In the genomic region with DNA sequence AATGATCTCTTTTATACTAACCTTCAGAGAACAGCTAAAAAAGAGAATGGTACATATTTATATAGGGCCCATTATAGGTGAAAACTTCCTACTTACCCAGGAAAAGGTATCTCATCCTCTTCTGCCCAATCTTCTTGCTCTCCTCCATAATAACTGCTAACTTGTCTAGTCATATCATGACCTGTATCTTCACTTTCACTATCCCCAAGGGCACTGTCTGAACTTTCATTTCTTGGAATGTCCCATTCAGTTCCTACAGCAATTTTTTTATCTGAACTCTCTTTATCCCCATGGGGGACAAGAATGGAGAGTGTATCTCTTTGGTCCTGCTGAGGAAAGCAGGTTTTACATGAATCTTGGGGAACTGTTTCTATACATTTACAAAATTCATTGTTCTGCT, we compare ENCODE assay signal across 12 cellular contexts. TPM values are rescaled to one million over a fixed set of nuclear protein-coding genes. Genes with fewer than 3 reads are reported as not detected.
DNase-seq lines count a peak whose midpoint lies in the region; ATAC-seq and TF ChIP-seq lines count a peak whose summit lies in the region.
"Had no signal": no experiment of that assay in that cellular context is flagged by ENCODE, and none has a peak within 500 bp of the region (broad histone marks: within the 10 kb centered on the region; RNA-seq: fewer than 3 reads in every experiment).

No MANE protein-coding gene starts in this region.

- no peaks in the 10 kb centered on the region for H3K9me3 ChIP-seq in CD8-positive, alpha-beta T cell (ENCODE audit: low read length)
- H3K9me3 ChIP-seq in adrenal gland (replicated peaks in 1 of 3) (no peaks in the 10 kb centered on the region), mucosa of rectum (ENCODE audit: control insufficient read depth in 2 of 2, low read length in 2 of 2) (no peaks in the 10 kb centered on the region)

- H3K36me3 ChIP-seq in CD8-positive, alpha-beta T cell (ENCODE audit: insufficient read depth, low read length): peaks cover 3% of the 10 kb centered on the region
- H3K36me3 ChIP-seq in adrenal gland (replicated peaks in 1 of 2) (peaks cover 0 to 45% of the 10 kb centered on the region in 2 donors), mucosa of rectum (ENCODE audit: control insufficient read depth in 2 of 2, insufficient read depth in 2 of 2, low read length in 2 of 2) (peaks cover 29 to 32% of the 10 kb centered on the region in 2 donors)

- H3K9me3 Mint-ChIP-seq in CD8-positive, alpha-beta T cell: no peaks in the 10 kb centered on the region
- H3K9me3 Mint-ChIP-seq: type B pancreatic cell, WTC11 had no signal

- DNase-seq in CD8-positive, alpha-beta T cell: no peak
- no peak for DNase-seq in adrenal gland
- DNase-seq in RWPE1 (ENCODE audit: low spot score): no peak
- DNase-seq in NCI-H226: no peak
- no peak for DNase-seq in activated gamma-delta T cell (lab: John Stamatoyannopoulos, UW)
- DNase-seq in SHP77 (lab: John Stamatoyannopoulos, UW): no peak
- DNase-seq: NCI-H1436 treated with DMSO at 0.1 percent for 48 hours had no signal

- H3K4me3 Mint-ChIP-seq in CD8-positive, alpha-beta T cell: no peak overlapping the region
- H3K4me3 Mint-ChIP-seq: type B pancreatic cell, WTC11 had no signal

- H3K4me3 ChIP-seq in CD8-positive, alpha-beta T cell (ENCODE audit: low read depth, low read length): no peak overlapping the region
- no peak overlapping the region for H3K4me3 ChIP-seq in adrenal gland
- H3K4me3 ChIP-seq in mucosa of rectum (ENCODE audit: low read length in 2 of 2): no peak overlapping the region

- H3K27ac Mint-ChIP-seq in CD8-positive, alpha-beta T cell: peak overlapping the region; percentile 10

- H3K27ac ChIP-seq in CD8-positive, alpha-beta T cell (ENCODE audit: low read depth, low read length): no peak overlapping the region
- H3K27ac ChIP-seq in adrenal gland (peak overlapping the region in 4 of 5 donors; percentile 62 to 70 (median 68)), mucosa of rectum (ENCODE audit: low read depth in 2 of 2, low read length in 2 of 2) (peak overlapping the region; percentile 4 to 19), RWPE1 (no peak overlapping the region)
- H3K27ac ChIP-seq: epithelial cell of prostate had no signal

- intact Hi-C loops in CD8-positive, alpha-beta T cell (cut with DNase I, micrococcal nuclease): no loop called here
- intact Hi-C loops in adrenal gland (cut with DNase I): no loop called here

- no peak for TF ChIP-seq POLR2A in adrenal gland (IDR thresholded peaks at IDR 0.05)

- no peak for ATAC-seq in CD8-positive, alpha-beta T cell
- ATAC-seq in GM21447 (IDR thresholded peaks at IDR 0.05; ENCODE audit: unreplicated experiment): peak; percentile 61

- POLR2A ChIA-PET in CD8-positive, alpha-beta T cell (lab: Charles Lee): no interaction called here
- POLR2A ChIA-PET in RWPE1 (lab: Yijun Ruan, JAX; ENCODE audit: low non-redundant PET): no interaction called here

- no peaks in the 10 kb centered on the region for H3K27me3 ChIP-seq in CD8-positive, alpha-beta T cell (ENCODE audit: insufficient read depth, low read length)
- H3K27me3 ChIP-seq in adrenal gland (no peaks in the 10 kb centered on the region), mucosa of rectum (ENCODE audit: control insufficient read depth in 2 of 2, insufficient read depth in 2 of 2, low read length in 2 of 2) (no peaks in the 10 kb centered on the region)

- H3K27me3 Mint-ChIP-seq in CD8-positive, alpha-beta T cell (ENCODE audit: low read depth): no peaks in the 10 kb centered on the region
- H3K27me3 Mint-ChIP-seq: type B pancreatic cell had no signal

- H3K9ac ChIP-seq in mucosa of rectum (ENCODE audit: low read depth in 1 of 2, low read length in 2 of 2): no peak overlapping the region

- TF ChIP-seq CTCF in CD8-positive, alpha-beta T cell (IDR thresholded peaks at IDR 0.05): no peak
- TF ChIP-seq CTCF in adrenal gland (IDR thresholded peaks at IDR 0.05) (no peak), RWPE1 (conservative IDR thresholded peaks at IDR 0.05; ENCODE audit: low read depth) (no peak)

- no peaks in the 10 kb centered on the region for H3K4me1 ChIP-seq in CD8-positive, alpha-beta T cell (ENCODE audit: insufficient read depth, low read length)
- H3K4me1 ChIP-seq in adrenal gland (replicated peaks in 1 of 2): peaks cover 16 to 27% of the 10 kb centered on the region in 2 donors
- no peaks in the 10 kb centered on the region for H3K4me1 ChIP-seq in mucosa of rectum (ENCODE audit: control insufficient read depth in 2 of 2, insufficient read depth in 2 of 2, low read length in 2 of 2)

- peaks cover 3% of the 10 kb centered on the region for H3K4me1 Mint-ChIP-seq in CD8-positive, alpha-beta T cell (ENCODE audit: low read depth)

- H3K36me3 Mint-ChIP-seq in CD8-positive, alpha-beta T cell: peaks cover 73% of the 10 kb centered on the region

- CTCF ChIA-PET in CD8-positive, alpha-beta T cell (lab: Charles Lee): interaction anchor here (2.0 kb wide), 1 partner anchor 82 kb away, joined by 6 read pairs; no protein-coding TSS in a partner anchor
- CTCF ChIA-PET in RWPE1 (lab: Yijun Ruan, JAX): no interaction called here

RNA-seq across cellular contexts. Expression of gene RAPGEF6, which starts 36.4 kb away (rescaled TPM):
- total RNA-seq in CD8-positive, alpha-beta T cell: 10 to 100 TPM; 64.3 to 71.7 TPM
- total RNA-seq in adrenal gland: 10 to 100 TPM in 7 of 8 donors, 1 to 10 TPM in 1; 8.3 to 25.6 (median 17.9) TPM
- polyA plus RNA-seq in adrenal gland: 10 to 100 TPM in 1 of 3 donors, 1 to 10 TPM in 2; 2.5 to 10.5 (median 4.6) TPM

Comparison
In these comparisons a context has a peak if more than half of its experiments do, and no peak if none do; other contexts are left out.
1. H3K27ac ChIP-seq: peak in adrenal gland (4 of 5) and mucosa of rectum (2 of 2); none in CD8-positive, alpha-beta T cell (single experiment) and RWPE1 (single experiment).